Comparison of ENCODE assay signal across 8 cellular contexts in the genomic region with DNA sequence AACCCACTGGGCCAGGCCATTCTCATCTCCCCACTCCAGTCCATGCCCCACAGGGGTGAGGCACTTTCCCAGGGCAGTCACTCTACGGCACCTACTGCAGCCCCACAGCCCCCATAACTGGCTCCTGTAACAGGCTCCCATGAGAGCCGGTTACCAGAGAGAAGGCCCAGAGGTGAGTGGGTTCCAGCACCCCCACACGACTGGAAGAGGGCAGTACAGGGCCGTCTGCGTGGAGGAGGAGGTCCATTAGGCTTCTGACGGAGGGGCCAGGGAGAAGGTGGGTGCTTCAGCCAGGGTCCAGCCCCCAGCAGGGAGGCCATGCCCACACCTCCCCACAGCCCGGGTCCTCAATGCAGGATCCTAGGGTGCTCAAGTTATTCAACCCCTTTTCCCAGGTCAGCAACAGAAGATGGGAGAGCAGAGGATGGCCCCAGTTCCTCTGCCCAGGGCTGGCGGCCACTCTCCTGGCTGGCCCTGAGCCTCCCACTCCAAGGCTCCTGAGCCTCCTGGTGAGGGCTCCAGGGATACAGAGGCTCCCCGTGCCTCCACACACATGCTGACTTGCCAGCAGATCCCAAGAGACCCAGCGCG. TPM values are rescaled to one million over a fixed set of nuclear protein-coding genes. Genes with fewer than 3 reads are reported as not detected.
DNase-seq lines count a peak whose midpoint lies in the region; ATAC-seq and TF ChIP-seq lines count a peak whose summit lies in the region.

No MANE protein-coding gene starts in this region.

- peak overlapping the region; percentile 95 for H3K56ac ChIP-seq in mesendoderm (ENCODE audit: low read length)

- H3K18ac ChIP-seq in mesendoderm (ENCODE audit: low read length), result peak overlapping the region; percentile 43

- H3K36me3 ChIP-seq in HUES64 (ENCODE audit: insufficient read depth, low read length), result peaks cover 13% of the 10 kb centered on the region
- peaks cover 5 to 16% of the 10 kb centered on the region in 2 donors for H3K36me3 ChIP-seq in ascending aorta
- H3K36me3 ChIP-seq in mesendoderm (ENCODE audit: control insufficient read depth, insufficient read depth, low read length), result peaks cover 2% of the 10 kb centered on the region

- H3K4me1 Mint-ChIP-seq in CD4-positive, alpha-beta T cell (ENCODE audit: low read depth), result peaks cover 25% of the 10 kb centered on the region

- WGBS in HUES64, result 52% methylated on average over 11 of the region's 11 CpGs
- no CpG with 5 or more reads among the region's 11 CpGs for WGBS in mesendoderm (ENCODE audit: extremely low coverage, insufficient coverage, low lambda C conversion rate)

- H3K36me3 Mint-ChIP-seq in CD4-positive, alpha-beta T cell (ENCODE audit: low read depth), result peaks cover 13% of the 10 kb centered on the region

- peaks cover 3% of the 10 kb centered on the region for H3K79me2 ChIP-seq in mesendoderm (ENCODE audit: control insufficient read depth, insufficient read depth, low read length)

- CTCF ChIA-PET in CD4-positive, alpha-beta T cell (lab: Charles Lee), result interaction anchor here (1.2 to 1.4 kb wide), 2 partner anchors 184 kb away, joined by 4 read pairs; no protein-coding TSS in a partner anchor

- in situ Hi-C loops in KBM-7 (cut with MboI; ENCODE audit: low pct_unique_long_range_greater_than_20kb, low sequenced_read_pairs), result no loop called here

- POLR2A ChIA-PET in CD4-positive, alpha-beta T cell (lab: Charles Lee), result interaction anchor here (0.6 to 1.8 kb wide), 2 partner anchors 69 to 209 kb away, joined by 4 to 5 read pairs; partner anchors contain the start of gene AURKAIP1

- no peak for TF ChIP-seq CTCF in CD4-positive, alpha-beta T cell (IDR thresholded peaks at IDR 0.05)
- no peak for TF ChIP-seq CTCF in ascending aorta (IDR thresholded peaks at IDR 0.05)

- H3K9ac ChIP-seq in HUES64 (ENCODE audit: low read depth, low read length) (no peak overlapping the region), mesendoderm (ENCODE audit: low read length) (peak overlapping the region; percentile 62)

- H3K4me1 ChIP-seq in HUES64 (ENCODE audit: insufficient read depth, low read length) (peaks cover 23% of the 10 kb centered on the region), ascending aorta (peaks cover 25 to 40% of the 10 kb centered on the region in 2 donors), mesendoderm (ENCODE audit: control insufficient read depth, low read depth, low read length) (peaks cover 11% of the 10 kb centered on the region)

- no peaks in the 10 kb centered on the region for H3K27me3 ChIP-seq in CD4-positive, alpha-beta T cell (ENCODE audit: control insufficient read depth, insufficient read depth, low read length)
- no peaks in the 10 kb centered on the region; the same call in 1 of the 2 replicates for H3K27me3 ChIP-seq in HUES64 (ENCODE audit: insufficient read depth, low read length)
- H3K27me3 ChIP-seq in ascending aorta, result no peaks in the 10 kb centered on the region
- no peaks in the 10 kb centered on the region for H3K27me3 ChIP-seq in mesendoderm (ENCODE audit: insufficient read depth, low read length, poor library complexity)

- intact Hi-C loops in CD4-positive, alpha-beta T cell (cut with DNase I, micrococcal nuclease), result loop anchor here (5.0 to 10.0 kb wide), 4 partner anchors 69 to 271 kb away; partner anchors contain the start of genes AURKAIP1 (in 1 of the 2) and C1orf159 (in 1 of the 2)
- intact Hi-C loops in ascending aorta (cut with DNase I), result loop anchor here (5.0 kb wide), 1 partner anchor 74 kb away; the partner anchor contains the start of genes B3GALT6 and SDF4

- no peak for DNase-seq in CD4-positive, alpha-beta T cell
- no peak for DNase-seq in ascending aorta (ENCODE audit: low spot score in 2 of 2)
- peak; percentile 54 for DNase-seq in mesendoderm
- no peak for DNase-seq in KBM-7
- no peak for DNase-seq in NCI-H748 treated with DMSO at 0.1 percent for 48 hours (lab: John Stamatoyannopoulos, UW)

- peaks cover 11% of the 10 kb centered on the region for H3K79me1 ChIP-seq in mesendoderm (ENCODE audit: low read length)

- peak overlapping the region; percentile 70 for H3K4ac ChIP-seq in mesendoderm (ENCODE audit: low read depth, low read length)

- no peak overlapping the region for H3K23ac ChIP-seq in mesendoderm (ENCODE audit: low read length)

- no peak overlapping the region for H4K5ac ChIP-seq in mesendoderm (ENCODE audit: low read length)

- H3K9me3 ChIP-seq in CD4-positive, alpha-beta T cell (ENCODE audit: control insufficient read depth, low read length), result no peaks in the 10 kb centered on the region
- no peaks in the 10 kb centered on the region for H3K9me3 ChIP-seq in HUES64 (ENCODE audit: insufficient read depth, low read depth, low read length)
- H3K9me3 ChIP-seq in ascending aorta, result no peaks in the 10 kb centered on the region

- no peak for TF ChIP-seq POLR2A in GM18505 (IDR thresholded peaks at IDR 0.05; ENCODE audit: borderline replicate concordance, extremely low read depth, insufficient read depth, insufficient read length)

- H3K27ac ChIP-seq in CD4-positive, alpha-beta T cell (ENCODE audit: low read depth, low read length), result peak overlapping the region; percentile 2
- H3K27ac ChIP-seq in HUES64 (ENCODE audit: low read depth, low read length), result peak overlapping the region; percentile 72; the same call in 1 of the 2 replicates
- no peak overlapping the region for H3K27ac ChIP-seq in ascending aorta
- H3K27ac ChIP-seq in mesendoderm (ENCODE audit: low read depth, low read length), result no peak overlapping the region

- ATAC-seq in CD4-positive, alpha-beta T cell (ENCODE audit: poor library complexity), result no peak
- ATAC-seq in GM18505 (IDR thresholded peaks at IDR 0.05; ENCODE audit: unreplicated experiment) (no peak), GM19324 (IDR thresholded peaks at IDR 0.05; ENCODE audit: low FRiP score, unreplicated experiment) (no peak)

- H2BK15ac ChIP-seq in mesendoderm (replicated peaks; ENCODE audit: low read depth), result no peak overlapping the region

- no peaks in the 10 kb centered on the region for H3K9me3 Mint-ChIP-seq in CD4-positive, alpha-beta T cell

- H3K4me3 ChIP-seq in HUES64 (ENCODE audit: low read length) (peak overlapping the region; percentile 77), ascending aorta (peak overlapping the region; percentile 94 to 99), mesendoderm (ENCODE audit: low read length) (no peak overlapping the region)

- H2BK5ac ChIP-seq in mesendoderm (ENCODE audit: low read length), result no peak overlapping the region

- H3K27me3 Mint-ChIP-seq in CD4-positive, alpha-beta T cell, result no peaks in the 10 kb centered on the region

- no peak overlapping the region for H3K4me2 ChIP-seq in mesendoderm (ENCODE audit: low read length)

- peak overlapping the region; percentile 92 for H3K4me3 Mint-ChIP-seq in CD4-positive, alpha-beta T cell

- peak overlapping the region; percentile 87 for H3K27ac Mint-ChIP-seq in CD4-positive, alpha-beta T cell

- no peak overlapping the region for H2BK120ac ChIP-seq in mesendoderm (ENCODE audit: low read depth, low read length)

- H2AK5ac ChIP-seq in mesendoderm (ENCODE audit: low read length), result no peak overlapping the region

- H4K8ac ChIP-seq in mesendoderm (ENCODE audit: low read depth, low read length), result no peak overlapping the region

RNA-seq across cellular contexts. Expression of gene ACAP3, which starts 1.6 kb away (rescaled TPM):
- total RNA-seq in CD4-positive, alpha-beta T cell, result 10 to 100 TPM; 45.3 to 46.4 TPM
- polyA plus RNA-seq in HUES64 (2013, experiment 1 of 2), result 16.2 TPM
- polyA plus RNA-seq in HUES64 (2013, experiment 2 of 2), result 18.1 TPM
- total RNA-seq in ascending aorta, result 105 TPM
- 7.8 TPM for polyA plus RNA-seq in mesendoderm (2013, experiment 1 of 2)
- 8.1 TPM for polyA plus RNA-seq in mesendoderm (2013, experiment 2 of 2)

RNA-seq across cellular contexts. Expression of gene PUSL1, which starts 2.2 kb away (rescaled TPM):
- 10 to 100 TPM; 18.1 to 19.2 TPM for total RNA-seq in CD4-positive, alpha-beta T cell
- 26.3 TPM for polyA plus RNA-seq in HUES64 (2013, experiment 1 of 2)
- polyA plus RNA-seq in HUES64 (2013, experiment 2 of 2), result 26.3 TPM
- 28.3 TPM for total RNA-seq in ascending aorta
- 24.0 TPM for polyA plus RNA-seq in mesendoderm (2013, experiment 1 of 2)
- polyA plus RNA-seq in mesendoderm (2013, experiment 2 of 2), result 25.0 TPM

RNA-seq across cellular contexts. Expression of gene INTS11, which starts 18.3 kb away (rescaled TPM):
- total RNA-seq in CD4-positive, alpha-beta T cell, result 100 to 1,000 TPM; 130 to 137 TPM
- polyA plus RNA-seq in HUES64 (2013, experiment 1 of 2), result 74.1 TPM
- polyA plus RNA-seq in HUES64 (2013, experiment 2 of 2), result 76.3 TPM
- 214 TPM for total RNA-seq in ascending aorta
- polyA plus RNA-seq in mesendoderm (2013, experiment 1 of 2), result 75.3 TPM
- polyA plus RNA-seq in mesendoderm (2013, experiment 2 of 2), result 73.8 TPM

RNA-seq across cellular contexts. Expression of gene CPTP, which starts 18.4 kb away (rescaled TPM):
- total RNA-seq in CD4-positive, alpha-beta T cell, result 10 to 100 TPM; 11.6 to 12.9 TPM
- polyA plus RNA-seq in HUES64 (2013, experiment 1 of 2), result 10.1 TPM
- 10.2 TPM for polyA plus RNA-seq in HUES64 (2013, experiment 2 of 2)
- total RNA-seq in ascending aorta, result 71.3 TPM
- 7.5 TPM for polyA plus RNA-seq in mesendoderm (2013, experiment 1 of 2)
- polyA plus RNA-seq in mesendoderm (2013, experiment 2 of 2), result 7.1 TPM

RNA-seq across cellular contexts. Expression of gene TAS1R3, which starts 24.9 kb away (rescaled TPM):
- total RNA-seq in CD4-positive, alpha-beta T cell, result 1 to 10 TPM; 3.3 to 3.4 TPM
- polyA plus RNA-seq in HUES64 (2013, experiment 1 of 2), result 0.10 TPM
- 0.13 TPM for polyA plus RNA-seq in HUES64 (2013, experiment 2 of 2)
- total RNA-seq in ascending aorta, result 2.7 TPM
- 0.03 TPM for polyA plus RNA-seq in mesendoderm (2013, experiment 1 of 2)
- 0.04 TPM for polyA plus RNA-seq in mesendoderm (2013, experiment 2 of 2)

Comparison
In these comparisons a context has a peak if more than half of its experiments do, and no peak if none do; other contexts are left out.
1. H3K27ac ChIP-seq: peak in CD4-positive, alpha-beta T cell (single experiment) and HUES64 (single experiment); none in ascending aorta (0 of 2) and mesendoderm (single experiment).